In the genomic region with DNA sequence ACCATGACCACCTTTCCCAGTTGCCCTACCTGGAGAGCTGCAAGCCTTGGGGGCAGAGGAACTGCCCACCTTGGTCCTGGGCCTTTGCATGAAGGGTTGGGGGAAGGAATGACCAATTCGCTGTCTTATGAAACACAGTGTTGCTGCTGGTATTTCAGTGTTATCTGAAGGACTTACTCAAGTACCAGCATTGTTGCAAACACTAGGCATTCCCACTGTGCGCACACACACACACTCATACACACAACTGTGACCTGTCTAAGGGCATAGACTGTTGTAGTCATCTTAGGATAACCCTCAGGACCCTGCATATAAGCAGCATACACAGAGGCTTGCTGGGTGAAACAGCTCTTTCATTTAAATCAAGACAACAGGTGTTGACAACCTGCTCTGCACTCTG, we compare ENCODE assay signal across 22 cellular contexts.
DNase-seq lines count a peak whose midpoint lies in the region; ATAC-seq and TF ChIP-seq lines count a peak whose summit lies in the region.
"Had no signal": no experiment of that assay in that cellular context is flagged by ENCODE, and none has a peak within 500 bp of the region (broad histone marks: within the 10 kb centered on the region; RNA-seq: fewer than 3 reads in every experiment).

No MANE protein-coding gene starts in this region.

- 88% methylated on average over 2 of the region's 2 CpGs for WGBS in esophagus muscularis mucosa

- H3K27ac ChIP-seq in esophagus muscularis mucosa (replicated peaks in 1 of 4) (no peak overlapping the region), upper lobe of right lung (no peak overlapping the region)
- H3K27ac ChIP-seq: BLaER1 had no signal

- TF ChIP-seq CTCF in esophagus muscularis mucosa (IDR thresholded peaks at IDR 0.05): no peak
- no peak for TF ChIP-seq CTCF in neural crest cell (conservative IDR thresholded peaks at IDR 0.05)
- TF ChIP-seq CTCF in upper lobe of right lung (IDR thresholded peaks at IDR 0.05): no peak

- ATAC-seq in upper lobe of right lung: peak; percentile 65

- H3K9me3 Mint-ChIP-seq in neural crest cell: peaks cover 3% of the 10 kb centered on the region

- no peaks in the 10 kb centered on the region for H3K4me1 ChIP-seq in esophagus muscularis mucosa
- H3K4me1 ChIP-seq in upper lobe of right lung: no peaks in the 10 kb centered on the region
- H3K4me1 ChIP-seq: BE2C, BLaER1 had no signal

- H3K27me3 ChIP-seq in esophagus muscularis mucosa (no peaks in the 10 kb centered on the region), upper lobe of right lung (no peaks in the 10 kb centered on the region)
- H3K27me3 ChIP-seq: BE2C, BLaER1 had no signal

- TF ChIP-seq EP300 in esophagus muscularis mucosa (IDR thresholded peaks at IDR 0.05): no peak

- peak; percentile 79 for DNase-seq in esophagus muscularis mucosa (ENCODE audit: extremely low spot score)
- no peak for DNase-seq in neural crest cell (ENCODE audit: low read depth, low spot score)
- no peak for DNase-seq in upper lobe of right lung
- no peak for DNase-seq in EL
- no peak for DNase-seq in pons (ENCODE audit: low spot score)
- DNase-seq in middle frontal gyrus (ENCODE audit: extremely low spot score, low spot score): no peak
- DNase-seq: 8988T; ACHN; BE2C; C1 segment of cervical spinal cord; CD4-positive, alpha-beta memory T cell; CD4-positive, CD25-positive, alpha-beta regulatory T cell; CD8-positive, alpha-beta memory T cell; COR-L47; DMS 273 treated with DMSO at 0.1 percent for 48 hours; DMS153; DMS53; DMS79; DND-41; GF-D8 had no signal

- H3K27me3 Mint-ChIP-seq in neural crest cell (ENCODE audit: low read depth): no peaks in the 10 kb centered on the region
- H3K27me3 Mint-ChIP-seq: CD4-positive, CD25-positive, alpha-beta regulatory T cell had no signal

- H3K9me3 ChIP-seq in esophagus muscularis mucosa (no peaks in the 10 kb centered on the region), upper lobe of right lung (no peaks in the 10 kb centered on the region)
- H3K9me3 ChIP-seq: BE2C had no signal

- H3K4me3 ChIP-seq in esophagus muscularis mucosa (no peak overlapping the region), upper lobe of right lung (no peak overlapping the region)
- H3K4me3 ChIP-seq: BLaER1 had no signal

- H3K27ac Mint-ChIP-seq in neural crest cell (ENCODE audit: unreplicated experiment): peak overlapping the region; percentile 19
- H3K27ac Mint-ChIP-seq: CD14-positive monocyte; CD4-positive, alpha-beta memory T cell; CD4-positive, CD25-positive, alpha-beta regulatory T cell; CD8-positive, alpha-beta memory T cell had no signal

- H3K36me3 ChIP-seq in esophagus muscularis mucosa (peaks cover 0 to 35% (median 7%) of the 10 kb centered on the region in 4 donors), upper lobe of right lung (no peaks in the 10 kb centered on the region)
- H3K36me3 ChIP-seq: BE2C had no signal

- TF ChIP-seq POLR2A in esophagus muscularis mucosa (IDR thresholded peaks at IDR 0.05; ENCODE audit: low read depth): no peak

- no peak overlapping the region for H3K4me3 Mint-ChIP-seq in neural crest cell
- H3K4me3 Mint-ChIP-seq: CD14-positive monocyte; CD4-positive, alpha-beta memory T cell; CD4-positive, CD25-positive, alpha-beta regulatory T cell; CD8-positive, alpha-beta memory T cell had no signal

- H3K4me1 Mint-ChIP-seq in neural crest cell: peaks cover 5% of the 10 kb centered on the region
- H3K4me1 Mint-ChIP-seq: CD14-positive monocyte; CD4-positive, alpha-beta memory T cell; CD4-positive, CD25-positive, alpha-beta regulatory T cell; CD8-positive, alpha-beta memory T cell had no signal

- peaks cover 20% of the 10 kb centered on the region for H3K36me3 Mint-ChIP-seq in neural crest cell (ENCODE audit: low read depth)
- H3K36me3 Mint-ChIP-seq: CD4-positive, CD25-positive, alpha-beta regulatory T cell had no signal

- intact Hi-C loops in esophagus muscularis mucosa (cut with DNase I): no loop called here
- intact Hi-C loops in upper lobe of right lung (cut with DNase I): no loop called here
